8 cellular contexts compared by ENCODE assay signal in genomic region chr4:15656038-15656470, GRCh38. TPM values are rescaled to one million over a fixed set of nuclear protein-coding genes. Genes with fewer than 3 reads are reported as not detected.
DNase-seq lines count a peak whose midpoint lies in the region; ATAC-seq and TF ChIP-seq lines count a peak whose summit lies in the region.

No MANE protein-coding gene starts in this region.

- H3K9me2 ChIP-seq in MM.1S (replicated peaks; ENCODE audit: insufficient read depth, low read length), result no peaks in the 10 kb centered on the region

- peaks cover 37% of the 10 kb centered on the region for H3K79me2 ChIP-seq in MM.1S (ENCODE audit: low read length)

- no peaks in the 10 kb centered on the region for H3K27me3 Mint-ChIP-seq in CD4-positive, CD25-positive, alpha-beta regulatory T cell

- peak overlapping the region; percentile 92 for H3K4me2 ChIP-seq in MM.1S (ENCODE audit: low read depth, low read length)

- H3K4me3 Mint-ChIP-seq in CD4-positive, CD25-positive, alpha-beta regulatory T cell, result peak overlapping the region; percentile 94 to 96 (median 96)

- peak overlapping the region; percentile 49 for H3K4me3 ChIP-seq in CD4-positive, CD25-positive, alpha-beta regulatory T cell (ENCODE audit: low read depth, low read length)
- H3K4me3 ChIP-seq in MM.1S (ENCODE audit: low read length) (peak overlapping the region; percentile 79), breast epithelium (peak overlapping the region; percentile 76 to 94 (median 84)), lung (no peak overlapping the region), upper lobe of left lung (peak overlapping the region in 3 of 4 donors; percentile 83 to 96 (median 89))

- peak overlapping the region; percentile 95 for H2AFZ ChIP-seq in MM.1S (ENCODE audit: low read length)

- peaks cover 32% of the 10 kb centered on the region for H3F3A ChIP-seq in MM.1S (ENCODE audit: insufficient read depth, low read length)

- no peak for TF ChIP-seq CTCF in MM.1S (IDR thresholded peaks at IDR 0.05; ENCODE audit: low read length)
- no peak for TF ChIP-seq CTCF in breast epithelium (IDR thresholded peaks at IDR 0.05)
- no peak for TF ChIP-seq CTCF in lung (IDR thresholded peaks at IDR 0.05; ENCODE audit: control extremely low read depth, extremely low read depth)
- TF ChIP-seq CTCF in upper lobe of left lung (IDR thresholded peaks at IDR 0.05), result no peak

- peak overlapping the region; percentile 82 for H3K9ac ChIP-seq in MM.1S (ENCODE audit: low read length)

- H3K9me3 ChIP-seq in CD4-positive, CD25-positive, alpha-beta regulatory T cell (ENCODE audit: control insufficient read depth in 2 of 2, low read length in 2 of 2), result no peaks in the 10 kb centered on the region
- H3K9me3 ChIP-seq in MM.1S (replicated peaks; ENCODE audit: insufficient read depth, low read length) (no peaks in the 10 kb centered on the region), breast epithelium (no peaks in the 10 kb centered on the region), lung (ENCODE audit: control insufficient read depth in 2 of 2, insufficient read depth in 1 of 2, low read length in 1 of 2) (no peaks in the 10 kb centered on the region), upper lobe of left lung (no peaks in the 10 kb centered on the region)

- no peaks in the 10 kb centered on the region for H3K36me3 ChIP-seq in CD4-positive, CD25-positive, alpha-beta regulatory T cell (ENCODE audit: control insufficient read depth, insufficient read depth, low read length)
- H3K36me3 ChIP-seq in MM.1S (replicated peaks; ENCODE audit: insufficient read depth, low read length), result no peaks in the 10 kb centered on the region
- H3K36me3 ChIP-seq in breast epithelium, result no peaks in the 10 kb centered on the region
- H3K36me3 ChIP-seq in lung (ENCODE audit: control insufficient read depth in 2 of 2, insufficient read depth in 2 of 2, low read length in 2 of 2), result no peaks in the 10 kb centered on the region
- no peaks in the 10 kb centered on the region for H3K36me3 ChIP-seq in upper lobe of left lung

- no peaks in the 10 kb centered on the region for H4K20me1 ChIP-seq in MM.1S (ENCODE audit: insufficient read depth, low read length)

- H3K4me1 Mint-ChIP-seq in CD4-positive, CD25-positive, alpha-beta regulatory T cell, result peaks cover 17 to 41% (median 33%) of the 10 kb centered on the region in 4 donors

- H3K27me3 ChIP-seq in CD4-positive, CD25-positive, alpha-beta regulatory T cell (ENCODE audit: control insufficient read depth, insufficient read depth, low read length), result no peaks in the 10 kb centered on the region
- H3K27me3 ChIP-seq in MM.1S (replicated peaks; ENCODE audit: insufficient read depth, low read length), result no peaks in the 10 kb centered on the region
- H3K27me3 ChIP-seq in breast epithelium, result no peaks in the 10 kb centered on the region
- no peaks in the 10 kb centered on the region for H3K27me3 ChIP-seq in lung (ENCODE audit: control insufficient read depth, insufficient read depth)
- no peaks in the 10 kb centered on the region for H3K27me3 ChIP-seq in upper lobe of left lung

- ATAC-seq in CD4-positive, CD25-positive, alpha-beta regulatory T cell (ENCODE audit: low read depth in 2 of 2), result no peak
- ATAC-seq in lung (ENCODE audit: insufficient read depth, low FRiP score), result no peak
- ATAC-seq in upper lobe of left lung (ENCODE audit: low FRiP score in 2 of 2), result peak in 1 of 2 donors; percentile 67
- ATAC-seq in GM19324 (IDR thresholded peaks at IDR 0.05; ENCODE audit: low FRiP score, unreplicated experiment), result no peak

- peak overlapping the region; percentile 90 for H3K27ac ChIP-seq in CD4-positive, CD25-positive, alpha-beta regulatory T cell (ENCODE audit: insufficient read depth, low read length, poor library complexity, severe bottlenecking)
- H3K27ac ChIP-seq in MM.1S (ENCODE audit: low read length), result peak overlapping the region; percentile 94; the same call in 1 of the 2 replicates
- peak overlapping the region; percentile 98 to 100 for H3K27ac ChIP-seq in breast epithelium
- peak overlapping the region; percentile 97 to 100 for H3K27ac ChIP-seq in lung (ENCODE audit: low read depth in 1 of 2, low read length in 1 of 2)
- H3K27ac ChIP-seq in upper lobe of left lung, result peak overlapping the region; percentile 92 to 100 (median 99)

- TF ChIP-seq POLR2A in breast epithelium (IDR thresholded peaks at IDR 0.05) (no peak), upper lobe of left lung (IDR thresholded peaks at IDR 0.05) (no peak)

- DNase-seq in CD4-positive, CD25-positive, alpha-beta regulatory T cell, result no peak
- no peak for DNase-seq in MM.1S
- peak in 1 of 2 donors; percentile 31 for DNase-seq in breast epithelium (ENCODE audit: low spot score in 2 of 2)
- DNase-seq in lung (ENCODE audit: low spot score), result no peak
- peak in 1 of 2 donors; percentile 42 for DNase-seq in upper lobe of left lung
- DNase-seq in GM19238 (ENCODE audit: insufficient read length, low spot score), result no peak
- no peak for DNase-seq in SW480 (ENCODE audit: low spot score)

- H3K4me1 ChIP-seq in CD4-positive, CD25-positive, alpha-beta regulatory T cell (ENCODE audit: control insufficient read depth, insufficient read depth, low read length, poor library complexity, severe bottlenecking), result peaks cover 40% of the 10 kb centered on the region
- peaks cover 27% of the 10 kb centered on the region for H3K4me1 ChIP-seq in MM.1S (ENCODE audit: low read length)
- H3K4me1 ChIP-seq in breast epithelium, result peaks cover 2 to 8% of the 10 kb centered on the region in 2 donors
- peaks cover 2 to 8% of the 10 kb centered on the region in 2 donors for H3K4me1 ChIP-seq in lung (ENCODE audit: control insufficient read depth in 2 of 2, insufficient read depth in 2 of 2, low read length in 2 of 2)
- peaks cover 23 to 38% (median 37%) of the 10 kb centered on the region in 4 donors for H3K4me1 ChIP-seq in upper lobe of left lung

- H3K27ac Mint-ChIP-seq in CD4-positive, CD25-positive, alpha-beta regulatory T cell, result peak overlapping the region; percentile 94 to 98 (median 95)

- intact Hi-C loops in breast epithelium (cut with DNase I; ENCODE audit: low total_unique reads), result no loop called here

- WGBS in lung, 2 donors, result 69 to 71% methylated on average over 12 of the region's 12 CpGs
- WGBS in upper lobe of left lung, 2 donors, result 69 to 75% methylated on average over 12 of the region's 12 CpGs

- TF ChIP-seq EP300 in upper lobe of left lung (IDR thresholded peaks at IDR 0.05), result no peak

- no peaks in the 10 kb centered on the region for H3K36me3 Mint-ChIP-seq in CD4-positive, CD25-positive, alpha-beta regulatory T cell

- peaks cover 0 to 2% (median 0%) of the 10 kb centered on the region in 7 donors for H3K9me3 Mint-ChIP-seq in CD4-positive, CD25-positive, alpha-beta regulatory T cell

RNA-seq across cellular contexts. Expression of gene FBXL5, which starts 0.9 kb away (rescaled TPM):
- 53.3 TPM for total RNA-seq in CD4-positive, CD25-positive, alpha-beta regulatory T cell
- polyA plus RNA-seq in CD4-positive, CD25-positive, alpha-beta regulatory T cell, result 100 to 1,000 TPM; 123 to 137 (median 128) TPM
- total RNA-seq in breast epithelium (100 to 1,000 TPM; 178 to 231 (median 202) TPM), lung (100 to 1,000 TPM in 1 of 2 donors, 10 to 100 TPM in 1; 98.4 to 138 TPM), upper lobe of left lung (100 to 1,000 TPM in 2 of 6 donors, 10 to 100 TPM in 4; 52.4 to 146 (median 94.9) TPM)
- polyA plus RNA-seq in lung, result 10 to 100 TPM; 45.9 to 77.1 TPM

RNA-seq across cellular contexts. Expression of gene FAM200B, which starts 25.6 kb away (rescaled TPM):
- 21.0 TPM for total RNA-seq in CD4-positive, CD25-positive, alpha-beta regulatory T cell
- polyA plus RNA-seq in CD4-positive, CD25-positive, alpha-beta regulatory T cell, result 100 to 1,000 TPM in 2 of 4 donors, 10 to 100 TPM in 2; 90.7 to 120 (median 104) TPM
- total RNA-seq in breast epithelium (10 to 100 TPM; 34.7 to 66.9 (median 55.9) TPM), lung (10 to 100 TPM; 19.3 to 27.3 TPM), upper lobe of left lung (10 to 100 TPM; 13.6 to 48.2 (median 26.9) TPM)
- polyA plus RNA-seq in lung, result 10 to 100 TPM; 27.1 to 56.0 TPM

RNA-seq across cellular contexts. Expression of gene BST1, which starts 46.8 kb away (rescaled TPM):
- 0.27 TPM for total RNA-seq in CD4-positive, CD25-positive, alpha-beta regulatory T cell
- 1 to 10 TPM in 2 of 4 donors, under 1 TPM in 1, not detected in 1; 0.40 to 6.5 (median 2.5) TPM for polyA plus RNA-seq in CD4-positive, CD25-positive, alpha-beta regulatory T cell
- total RNA-seq in breast epithelium (10 to 100 TPM in 1 of 3 donors, 1 to 10 TPM in 2; 6.4 to 16.6 (median 7.5) TPM), lung (10 to 100 TPM in 1 of 2 donors, 1 to 10 TPM in 1; 9.1 to 12.8 TPM), upper lobe of left lung (10 to 100 TPM in 4 of 6 donors, 1 to 10 TPM in 2; 4.2 to 19.5 (median 11.1) TPM)
- polyA plus RNA-seq in lung, result 10 to 100 TPM in 1 of 2 donors, 1 to 10 TPM in 1; 4.1 to 53.5 TPM
